23 cellular contexts compared by ENCODE assay signal in the genomic region with DNA sequence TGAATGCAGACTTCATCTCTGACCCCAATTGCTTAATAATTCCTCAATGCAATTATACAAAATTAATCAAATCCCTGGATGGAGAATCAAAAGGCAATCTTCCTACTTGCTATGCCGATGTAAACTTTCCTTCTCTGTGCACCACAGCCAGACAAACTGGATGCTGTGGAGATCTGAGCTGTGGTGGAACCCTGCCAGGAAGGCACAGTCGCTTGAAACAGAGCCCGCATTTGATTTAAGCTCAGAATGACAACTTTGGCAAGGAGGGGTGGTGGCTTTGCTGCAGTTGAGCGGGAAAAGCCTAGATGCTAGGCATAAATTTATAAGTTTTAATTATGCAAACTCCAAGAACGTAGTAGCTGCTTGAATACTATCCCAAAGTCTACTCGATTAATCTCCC.
DNase-seq lines count a peak whose midpoint lies in the region; ATAC-seq and TF ChIP-seq lines count a peak whose summit lies in the region.
"Had no signal": no experiment of that assay in that cellular context is flagged by ENCODE, and none has a peak within 500 bp of the region (broad histone marks: within the 10 kb centered on the region; RNA-seq: fewer than 3 reads in every experiment).

No MANE protein-coding gene starts in this region.

- H3K4me1 Mint-ChIP-seq in nephron (peaks cover 51% of the 10 kb centered on the region), H9 (0 out of 4 replicates have a peak, but pooled peaks cover 0 to under 1% of the 10 kb centered on the region in 2 experiments)
- H3K4me1 Mint-ChIP-seq: activated CD4-positive, alpha-beta T cell treated with anti-CD3 and anti-CD28 coated beads for 36 hours; B cell; naive thymus-derived CD4-positive, alpha-beta T cell had no signal

- peak overlapping the region in 2 of 3 experiments; percentile 26 to 30 for H3K4me3 Mint-ChIP-seq in nephron
- H3K4me3 Mint-ChIP-seq in H9 = no peak overlapping the region
- H3K4me3 Mint-ChIP-seq: activated CD4-positive, alpha-beta T cell treated with anti-CD3 and anti-CD28 coated beads for 36 hours; activated naive CD8-positive, alpha-beta T cell; activated T-helper 1 cell treated with anti-CD3 and anti-CD28 coated beads, Interleukin-12 subunit alpha, Interleukin-12 subunit beta, Interleukin-2, Interleukin-4 antibody, amounts not matched to agents 30 ng/mL and 10 ng/mL and 1 ng/mL, durations not matched to agents 14 hours and 24 hours and 36 hours; B cell; dendritic cell treated with granulocyte-macrophage colony-stimulating factor and Interleukin-4, amounts not matched to agents 40 ng/mL and 50 ng/mL, for 4 days; naive thymus-derived CD4-positive, alpha-beta T cell; stimulated activated naive CD8-positive, alpha-beta T cell treated with anti-CD3 and anti-CD28 coated beads, Interleukin-15, Interleukin-2, amounts not matched to agents 100 ng/mL and 50 ng/mL, for 24 hours had no signal

- ATAC-seq in GM18517 (IDR thresholded peaks at IDR 0.05; ENCODE audit: unreplicated experiment) = no peak
- ATAC-seq: activated CD4-positive, alpha-beta T cell treated with anti-CD3 and anti-CD28 coated beads for 36 hours; naive thymus-derived CD4-positive, alpha-beta T cell had no signal

- H2BK5ac ChIP-seq in H9 (ENCODE audit: insufficient read length, low read length) = no peak overlapping the region

- H3K27me3 ChIP-seq in uterus (no peaks in the 10 kb centered on the region), H9 (ENCODE audit: insufficient read depth, low read length) (no peaks in the 10 kb centered on the region)
- H3K27me3 ChIP-seq: upper lobe of left lung had no signal

- H2AK5ac ChIP-seq in H9 (ENCODE audit: insufficient read length, low read length) = no peak overlapping the region

- H4K8ac ChIP-seq in H9 (replicated peaks; ENCODE audit: insufficient read length, low read depth, low read length) = no peak overlapping the region

- H3K79me2 ChIP-seq in H9 (ENCODE audit: insufficient read depth, low read length) = no peaks in the 10 kb centered on the region

- H2BK20ac ChIP-seq in H9 (ENCODE audit: low read depth, low read length, poor library complexity, severe bottlenecking) = no peak overlapping the region

- no peaks in the 10 kb centered on the region for H3K36me3 ChIP-seq in uterus
- H3K36me3 ChIP-seq: upper lobe of left lung had no signal

- no CpG with 5 or more reads among the region's 6 CpGs for WGBS in H9 (ENCODE audit: extremely low coverage, insufficient read length, low lambda C conversion rate)

- no peak overlapping the region for H2BK120ac ChIP-seq in H9 (ENCODE audit: low read depth, low read length, poor library complexity, severe bottlenecking)

- H3K27ac Mint-ChIP-seq in nephron (peak overlapping the region; percentile 42 to 75 (median 53)), H9 (no peak overlapping the region)
- H3K27ac Mint-ChIP-seq: activated CD4-positive, alpha-beta T cell treated with anti-CD3 and anti-CD28 coated beads for 36 hours; activated naive CD8-positive, alpha-beta T cell; activated T-helper 1 cell treated with anti-CD3 and anti-CD28 coated beads, Interleukin-12 subunit alpha, Interleukin-12 subunit beta, Interleukin-2, Interleukin-4 antibody, amounts not matched to agents 30 ng/mL and 10 ng/mL and 1 ng/mL, durations not matched to agents 14 hours and 24 hours and 36 hours; B cell; dendritic cell treated with granulocyte-macrophage colony-stimulating factor and Interleukin-4, amounts not matched to agents 40 ng/mL and 50 ng/mL, for 4 days; naive thymus-derived CD4-positive, alpha-beta T cell; stimulated activated naive CD8-positive, alpha-beta T cell treated with anti-CD3 and anti-CD28 coated beads, Interleukin-15, Interleukin-2, amounts not matched to agents 100 ng/mL and 50 ng/mL, for 24 hours had no signal

- H4K20me1 ChIP-seq in H9 (ENCODE audit: control insufficient read depth, insufficient read depth, insufficient read length) = no peaks in the 10 kb centered on the region

- H3K79me1 ChIP-seq in H9 (ENCODE audit: insufficient read depth, low read depth, low read length, poor library complexity, severe bottlenecking) = no peaks in the 10 kb centered on the region

- no peak overlapping the region for H3K56ac ChIP-seq in H9 (ENCODE audit: insufficient read length, low read depth, low read length)

- TF ChIP-seq CTCF in nephron (IDR thresholded peaks at IDR 0.05; ENCODE audit: unreplicated experiment in 3 of 3) (no peak), uterus (IDR thresholded peaks at IDR 0.05) (no peak), H9 (conservative IDR thresholded peaks at IDR 0.05) (no peak)

- H3K4me1 ChIP-seq in uterus (peaks cover 0 to 14% of the 10 kb centered on the region in 2 donors), H9 (ENCODE audit: insufficient read depth, low read length) (no peaks in the 10 kb centered on the region)
- H3K4me1 ChIP-seq: Caco-2, upper lobe of left lung had no signal

- no peak overlapping the region for H2BK15ac ChIP-seq in H9 (ENCODE audit: low read depth, low read length)

- H3K23ac ChIP-seq in H9 (ENCODE audit: insufficient read length, low read depth, low read length) = no peak overlapping the region

- H4K5ac ChIP-seq in H9 (ENCODE audit: insufficient read length, low read depth, low read length) = no peak overlapping the region

- no peaks in the 10 kb centered on the region for H3K9me3 ChIP-seq in uterus
- no peaks in the 10 kb centered on the region for H3K9me3 ChIP-seq in H9 (ENCODE audit: control insufficient read depth, low read depth, low read length)
- H3K9me3 ChIP-seq: Caco-2, upper lobe of left lung had no signal

- H3K27ac ChIP-seq in uterus (peak overlapping the region; percentile 12 to 18), H9 (ENCODE audit: insufficient read length, low read depth, low read length) (no peak overlapping the region)
- H3K27ac ChIP-seq: 22Rv1, upper lobe of left lung had no signal

- DNase-seq in DMS 273 (lab: John Stamatoyannopoulos, UW; ENCODE audit: unreplicated experiment) (peak; percentile 14), DMS 273 treated with DMSO at 0.1 percent for 48 hours (lab: John Stamatoyannopoulos, UW) (no peak), globus pallidus (ENCODE audit: low spot score) (peak; percentile 56), uterus (peak; percentile 55 to 67), H9 (no peak), NCI-H510A (lab: John Stamatoyannopoulos, UW) (no peak)
- DNase-seq: activated CD4-positive, alpha-beta T cell treated with anti-CD3 and anti-CD28 coated beads for 36 hours; Caco-2; mesenchymal stem cell; naive thymus-derived CD4-positive, alpha-beta T cell; NCI-H146; NCI-H82; SHP77 treated with DMSO at 0.1 percent for 48 hours; stimulated activated CD4-positive, alpha-beta T cell treated with anti-CD3 and anti-CD28 coated beads, Interleukin-4, amount 100 ng/mL, for 24 hours; upper lobe of left lung had no signal

- H2BK12ac ChIP-seq in H9 (ENCODE audit: insufficient read length, low read depth, low read length) = no peak overlapping the region

- no peaks in the 10 kb centered on the region for H3K23me2 ChIP-seq in H9 (ENCODE audit: insufficient read length, low read depth, low read length, poor library complexity, severe bottlenecking)

- intact Hi-C loops in uterus (cut with DNase I; ENCODE audit: low total_unique reads) = no loop called here

- no peaks in the 10 kb centered on the region for H3K27me3 Mint-ChIP-seq in nephron (ENCODE audit: low read depth)
- H3K27me3 Mint-ChIP-seq in H9 (ENCODE audit: low read depth) = no peaks in the 10 kb centered on the region
- H3K27me3 Mint-ChIP-seq: B cell; dendritic cell treated with granulocyte-macrophage colony-stimulating factor and Interleukin-4, amounts not matched to agents 40 ng/mL and 50 ng/mL, for 4 days had no signal

- no peak overlapping the region for H3K4me3 ChIP-seq in uterus
- H3K4me3 ChIP-seq: upper lobe of left lung had no signal

- H3K14ac ChIP-seq in H9 (ENCODE audit: insufficient read depth, low read length) = no peak overlapping the region

- no peak overlapping the region for H3T11ph ChIP-seq in H9 (ENCODE audit: low read length)

- H3K36me3 Mint-ChIP-seq in nephron (ENCODE audit: low read depth) = no peaks in the 10 kb centered on the region
- no peaks in the 10 kb centered on the region for H3K36me3 Mint-ChIP-seq in H9 (ENCODE audit: insufficient read depth in 1 of 3, low read depth in 3 of 3)
- H3K36me3 Mint-ChIP-seq: activated naive CD8-positive, alpha-beta T cell had no signal

- H3K4me2 ChIP-seq in H9 (ENCODE audit: insufficient read depth, insufficient read length, low read length) = no peak overlapping the region

- no peak overlapping the region for H3K4ac ChIP-seq in H9 (ENCODE audit: low read depth, low read length)

- H2AFZ ChIP-seq in H9 (ENCODE audit: low read length) = no peak overlapping the region

- TF ChIP-seq POLR2A in uterus (IDR thresholded peaks at IDR 0.05) = no peak

- no peak overlapping the region for H3K9ac ChIP-seq in H9 (ENCODE audit: extremely low read depth, insufficient read length, low read length)

- no peak overlapping the region for H3K18ac ChIP-seq in H9 (ENCODE audit: insufficient read length, low read depth, low read length)

- peaks cover 2% of the 10 kb centered on the region for H3K9me3 Mint-ChIP-seq in nephron
- no peaks in the 10 kb centered on the region; a peak in 1 of 5 replicates for H3K9me3 Mint-ChIP-seq in H9
- H3K9me3 Mint-ChIP-seq: activated T-helper 1 cell treated with anti-CD3 and anti-CD28 coated beads, Interleukin-12 subunit alpha, Interleukin-12 subunit beta, Interleukin-2, Interleukin-4 antibody, amounts not matched to agents 30 ng/mL and 10 ng/mL and 1 ng/mL, durations not matched to agents 14 hours and 24 hours and 36 hours; dendritic cell treated with granulocyte-macrophage colony-stimulating factor and Interleukin-4, amounts not matched to agents 40 ng/mL and 50 ng/mL, for 4 days; stimulated activated naive CD8-positive, alpha-beta T cell treated with anti-CD3 and anti-CD28 coated beads, Interleukin-15, Interleukin-2, amounts not matched to agents 100 ng/mL and 50 ng/mL, for 24 hours had no signal

- no peak overlapping the region for H4K91ac ChIP-seq in H9 (ENCODE audit: insufficient read length, low read depth, low read length)

Comparison
In these comparisons a context has a peak if more than half of its experiments do, and no peak if none do; other contexts are left out.
1. DNase-seq: peak in DMS 273 (single experiment), globus pallidus (single experiment) and uterus (2 of 2); none in DMS 273 treated with DMSO at 0.1 percent for 48 hours (single experiment), H9 (single experiment) and NCI-H510A (single experiment).
2. H3K27ac Mint-ChIP-seq: peak in nephron (3 of 3); none in H9 (0 of 3).
3. H3K4me3 Mint-ChIP-seq: peak in nephron (2 of 3); none in H9 (0 of 2).